24 cellular contexts compared by ENCODE assay signal in genomic region chr3:72130565-72130964, GRCh38.
DNase-seq lines count a peak whose midpoint lies in the region; ATAC-seq, FAIRE-seq and TF ChIP-seq lines count a peak whose summit lies in the region.
"Had no signal": no experiment of that assay in that cellular context is flagged by ENCODE, and none has a peak within 500 bp of the region (broad histone marks: within the 10 kb centered on the region; RNA-seq: fewer than 3 reads in every experiment).

No MANE protein-coding gene starts in this region.

- H3K9me3 ChIP-seq in K562 (replicated peaks; ENCODE audit: control insufficient read depth, insufficient read depth, low read depth, low read length) (no peaks in the 10 kb centered on the region), mesenchymal stem cell (ENCODE audit: control insufficient read depth, low read length) (peaks cover 4% of the 10 kb centered on the region), HAP-1 (no peaks in the 10 kb centered on the region)
- H3K9me3 ChIP-seq: A549 had no signal

- no peak overlapping the region for H3K4ac ChIP-seq in mesenchymal stem cell (ENCODE audit: low read depth in 1 of 2, low read length in 2 of 2)

- no peak for ATAC-seq in K562
- ATAC-seq: A549, GM12878 had no signal

- TF ChIP-seq EP300 in K562 (IDR thresholded peaks at IDR 0.05; ENCODE audit: low read length), result no peak

- H3K79me1 ChIP-seq in mesenchymal stem cell (replicated peaks; ENCODE audit: low read length, poor library complexity, severe bottlenecking), result no peaks in the 10 kb centered on the region

- no peak overlapping the region for H4K91ac ChIP-seq in mesenchymal stem cell (ENCODE audit: low read length)

- 85% methylated on average over 3 of the region's 3 CpGs for WGBS in K562 (ENCODE audit: insufficient coverage, low coverage, missing lambda C conversion rate)
- WGBS in mesenchymal stem cell, result 100% methylated on average over 3 of the region's 3 CpGs

- intact Hi-C loops in K562 (cut with micrococcal nuclease), result no loop called here

- H3K27ac ChIP-seq in C4-2B, result peak overlapping the region; percentile 56; the same call in 1 of the 2 replicates
- H3K27ac ChIP-seq in K562 (ENCODE audit: extremely low read depth, low read depth, low read length), result no peak overlapping the region
- no peak overlapping the region for H3K27ac ChIP-seq in mesenchymal stem cell (ENCODE audit: low read length, poor library complexity, severe bottlenecking)
- H3K27ac ChIP-seq: A549; BLaER1 treated with 17β-estradiol and CSF1 and Interleukin-3, amounts not matched to agents 10 nM and 100 nM had no signal

- DNase-seq in GM12891 (ENCODE audit: insufficient read length, low spot score), result no peak
- DNase-seq in K562 (ENCODE audit: extremely low read depth in 1 of 4, low spot score in 3 of 4), result no peak
- no peak for DNase-seq in mesenchymal stem cell
- no peak for DNase-seq in HAP-1 (ENCODE audit: low spot score in 2 of 2)
- DNase-seq in NCI-H2227 (lab: John Stamatoyannopoulos, UW; ENCODE audit: unreplicated experiment), result no peak
- no peak for DNase-seq in hippocampal formation (lab: John Stamatoyannopoulos, UW)
- DNase-seq in 8988T, result no peak
- DNase-seq: AML-193; CD4-positive, alpha-beta memory T cell; CD4-positive, CD25-positive, alpha-beta regulatory T cell; CD8-positive, alpha-beta memory T cell; COR-L47; DMS 273 treated with DMSO at 0.1 percent for 48 hours; DMS153; DMS53; DMS79; DND-41; EL; GDM1 had no signal

- POLR2A ChIA-PET in K562 (lab: Yijun Ruan, JAX), result no interaction called here

- H3K4me1 ChIP-seq in K562 (replicated peaks in 1 of 2; ENCODE audit: control insufficient read depth in 2 of 2, insufficient read depth in 2 of 2, low read length in 2 of 2) (peaks cover 6 to 25% of the 10 kb centered on the region in 2 experiments; a peak in 4 of 5 replicates), mesenchymal stem cell (ENCODE audit: control insufficient read depth, insufficient read depth, low read depth, low read length) (no peaks in the 10 kb centered on the region), HAP-1 (no peaks in the 10 kb centered on the region)
- H3K4me1 ChIP-seq: A549 had no signal

- peak; percentile 20 for FAIRE-seq in GM12891 (lab: Jason Lieb, UNC)
- FAIRE-seq in K562 (lab: Jason Lieb, UNC), result no peak
- FAIRE-seq: A549, GM12878, GM18507 had no signal

- TF ChIP-seq POLR2A in GM12891 (IDR thresholded peaks at IDR 0.05; ENCODE audit: low read depth, low read length) (no peak), K562 (conservative IDR thresholded peaks at IDR 0.05) (no peak)

- no peaks in the 10 kb centered on the region for H3K27me3 ChIP-seq in K562 (ENCODE audit: control insufficient read depth in 2 of 2, insufficient read depth in 2 of 2, low read length in 2 of 2)
- peaks cover 6 to 21% of the 10 kb centered on the region in 2 experiments for H3K27me3 ChIP-seq in mesenchymal stem cell (ENCODE audit: control insufficient read depth in 1 of 2, insufficient read depth in 1 of 2, low read length in 2 of 2)
- peaks cover 4% of the 10 kb centered on the region; the same call in 1 of the 2 replicates for H3K27me3 ChIP-seq in HAP-1 (ENCODE audit: low read depth)
- H3K27me3 ChIP-seq: BLaER1 treated with 17β-estradiol and CSF1 and Interleukin-3, amounts not matched to agents 10 nM and 100 nM had no signal

- H3K36me3 ChIP-seq in K562 (ENCODE audit: control insufficient read depth, insufficient read depth, low read length) (no peaks in the 10 kb centered on the region), mesenchymal stem cell (ENCODE audit: control insufficient read depth in 1 of 2, insufficient read depth in 2 of 2, low read depth in 1 of 2, low read length in 2 of 2) (no peaks in the 10 kb centered on the region), HAP-1 (replicated peaks) (no peaks in the 10 kb centered on the region)
- H3K36me3 ChIP-seq: BLaER1 treated with 17β-estradiol and CSF1 and Interleukin-3, amounts not matched to agents 10 nM and 100 nM had no signal

- no peak for TF ChIP-seq RAD21 in K562 (CRISPR knock-in tag; conservative IDR thresholded peaks at IDR 0.05 in 1 of 2, IDR thresholded peaks at IDR 0.05 in 1 of 2)

- H3K9ac ChIP-seq in K562 (ENCODE audit: insufficient read depth in 1 of 2, low read depth in 2 of 2, low read length in 2 of 2), result no peak overlapping the region
- no peak overlapping the region for H3K9ac ChIP-seq in mesenchymal stem cell (ENCODE audit: low read length)
- H3K9ac ChIP-seq: BLaER1 treated with 17β-estradiol and CSF1 and Interleukin-3, amounts not matched to agents 10 nM and 100 nM had no signal

- H2BK15ac ChIP-seq in mesenchymal stem cell (ENCODE audit: low read depth, poor library complexity, severe bottlenecking), result peak overlapping the region; percentile 3

- H4K20me1 ChIP-seq in K562 (replicated peaks; ENCODE audit: control insufficient read depth, insufficient read depth, low read length), result no peaks in the 10 kb centered on the region
- H4K20me1 ChIP-seq: BLaER1 treated with 17β-estradiol and CSF1 and Interleukin-3, amounts not matched to agents 10 nM and 100 nM had no signal

- no peak overlapping the region for H3K18ac ChIP-seq in mesenchymal stem cell (ENCODE audit: low read depth in 1 of 2, low read length in 2 of 2)

- no peak overlapping the region for H3K14ac ChIP-seq in mesenchymal stem cell (ENCODE audit: low read length in 2 of 2)

- H2BK12ac ChIP-seq in mesenchymal stem cell (ENCODE audit: low read length in 2 of 2), result no peak overlapping the region

- TF ChIP-seq CTCF in C4-2B (conservative IDR thresholded peaks at IDR 0.05) (no peak), K562 (IDR thresholded peaks at IDR 0.05 in 2 of 3, conservative IDR thresholded peaks at IDR 0.05 in 1 of 3; ENCODE audit: insufficient read depth in 2 of 3, low read depth in 1 of 3, low read length in 3 of 3) (no peak)

- CTCF ChIA-PET in K562 (lab: Yijun Ruan, JAX; ENCODE audit: low intra/inter-chr PET ratio), result no interaction called here

- H3K23ac ChIP-seq in mesenchymal stem cell (ENCODE audit: low read length in 2 of 2), result no peak overlapping the region

- no peak overlapping the region for H2AFZ ChIP-seq in K562 (ENCODE audit: low read depth, low read length)
- H2AFZ ChIP-seq in mesenchymal stem cell (ENCODE audit: low read depth, low read length), result no peak overlapping the region

- no peak overlapping the region for H2AK5ac ChIP-seq in mesenchymal stem cell (ENCODE audit: low read length, severe bottlenecking)

- in situ Hi-C loops in K562 (cut with MboI) (no loop called here), HAP-1 (cut with MboI; ENCODE audit: low sequenced_read_pairs) (no loop called here)

- no peak overlapping the region for H2BK120ac ChIP-seq in mesenchymal stem cell (ENCODE audit: low read depth, low read length)

- H3K9me1 ChIP-seq in K562 (ENCODE audit: control insufficient read depth, insufficient read depth, low read length), result no peaks in the 10 kb centered on the region

- H3K4me2 ChIP-seq in K562 (ENCODE audit: insufficient read depth, low read length) (no peak overlapping the region), mesenchymal stem cell (ENCODE audit: low read length, poor library complexity, severe bottlenecking) (no peak overlapping the region)
- H3K4me2 ChIP-seq: A549; BLaER1 treated with 17β-estradiol and CSF1 and Interleukin-3, amounts not matched to agents 10 nM and 100 nM had no signal

- H4K8ac ChIP-seq in mesenchymal stem cell (ENCODE audit: low read length), result no peak overlapping the region

- H3K4me3 ChIP-seq in K562 (no peak overlapping the region), mesenchymal stem cell (ENCODE audit: insufficient read depth in 1 of 2, low read depth in 1 of 2, low read length in 2 of 2) (no peak overlapping the region), HAP-1 (no peak overlapping the region)
- H3K4me3 ChIP-seq: A549; BLaER1 treated with 17β-estradiol and CSF1 and Interleukin-3, amounts not matched to agents 10 nM and 100 nM; GM12878 had no signal

- H3K79me2 ChIP-seq in K562 (ENCODE audit: control insufficient read depth, insufficient read depth, low read length), result no peaks in the 10 kb centered on the region

- BruUV-seq in K562 (replicated peaks; lab: Mats Ljungman, UMichigan), result no TSS peak

- H2BK5ac ChIP-seq in mesenchymal stem cell (ENCODE audit: low read depth, low read length, poor library complexity, severe bottlenecking), result no peak overlapping the region

TF ChIP-seq in GM12891, 5 proteins besides CTCF, POLR2A, EP300 and RAD21:
- no peak for TF ChIP-seq PAX5 (IDR thresholded peaks at IDR 0.05; ENCODE audit: insufficient read depth, low read length, severe bottlenecking)
- no peak for TF ChIP-seq POU2F2 (IDR thresholded peaks at IDR 0.05; ENCODE audit: low read depth, low read length)
- no peak for TF ChIP-seq POLR2AphosphoS5 (IDR thresholded peaks at IDR 0.05; ENCODE audit: low read depth, low read length)
- no peak for TF ChIP-seq TAF1 (IDR thresholded peaks at IDR 0.05; ENCODE audit: low read depth, low read length)
- TF ChIP-seq SPI1 (IDR thresholded peaks at IDR 0.05; ENCODE audit: low read depth, low read length), result no peak
TF ChIP-seq in GM12891: peak in this region for 0.

TF ChIP-seq in K562, 482 proteins besides CTCF, POLR2A, EP300 and RAD21:
- TF ChIP-seq ZC3H8 (IDR thresholded peaks at IDR 0.05) (no peak), RBM25 (IDR thresholded peaks at IDR 0.05; ENCODE audit: low read depth, low read length, severe bottlenecking) (peak; percentile 96)
